Comparison of ENCODE assay signal across 8 cellular contexts in genomic region chr16:87316450-87316922, GRCh38. TPM values are rescaled to one million over a fixed set of nuclear protein-coding genes. Genes with fewer than 3 reads are reported as not detected.
DNase-seq lines count a peak whose midpoint lies in the region; ATAC-seq and TF ChIP-seq lines count a peak whose summit lies in the region.

No MANE protein-coding gene starts in this region.

- H3K36me3 Mint-ChIP-seq in activated CD8-positive, alpha-beta T cell treated with anti-CD3 and anti-CD28 coated beads, Interleukin-2, amount 10 ng/mL, durations not matched to agents 7 days and 5 days (ENCODE audit: low read depth): peaks cover 19% of the 10 kb centered on the region

- CTCF ChIA-PET in activated CD8-positive, alpha-beta T cell treated with anti-CD3 and anti-CD28 coated beads, Interleukin-2, amount 10 ng/mL, durations not matched to agents 7 days and 5 days (lab: Charles Lee): interaction anchor here (0.9 to 3.1 kb wide), 8 partner anchors 11 to 580 kb away, joined by 3 to 25 read pairs (median 4); partner anchors contain the start of gene FBXO31

- no peaks in the 10 kb centered on the region for H3K27me3 Mint-ChIP-seq in activated CD8-positive, alpha-beta T cell treated with anti-CD3 and anti-CD28 coated beads, Interleukin-2, amount 10 ng/mL, durations not matched to agents 7 days and 5 days (ENCODE audit: low read depth)

- H3K9me3 ChIP-seq in iPS-15b (ENCODE audit: control insufficient read depth, insufficient read depth, low read length) (no peaks in the 10 kb centered on the region), smooth muscle cell (replicated peaks; ENCODE audit: low read depth) (no peaks in the 10 kb centered on the region)

- H3K4me2 ChIP-seq in smooth muscle cell: peak overlapping the region; percentile 94

- peaks cover 15% of the 10 kb centered on the region for H3K79me2 ChIP-seq in smooth muscle cell (ENCODE audit: low read depth)

- DNase-seq in HFF-Myc (ENCODE audit: extremely low read depth, low read depth) (no peak), smooth muscle cell (lab: John Stamatoyannopoulos, UW; ENCODE audit: unreplicated experiment) (no peak), NCI-H2227 (lab: John Stamatoyannopoulos, UW; ENCODE audit: unreplicated experiment) (no peak), DMS153 treated with DMSO at 0.1 percent for 48 hours (lab: John Stamatoyannopoulos, UW; ENCODE audit: unreplicated experiment) (no peak), OCI-M2 (lab: John Stamatoyannopoulos, UW; ENCODE audit: unreplicated experiment) (no peak), H4 (ENCODE audit: low spot score) (no peak)
- no peak for DNase-seq in activated CD8-positive, alpha-beta T cell treated with anti-CD3 and anti-CD28 coated beads, Interleukin-2, amount 10 ng/mL, durations not matched to agents 7 days and 5 days

- H3K27ac Mint-ChIP-seq in activated CD8-positive, alpha-beta T cell treated with anti-CD3 and anti-CD28 coated beads, Interleukin-2, amount 10 ng/mL, durations not matched to agents 7 days and 5 days: peak overlapping the region; percentile 97

- ATAC-seq in activated CD8-positive, alpha-beta T cell treated with anti-CD3 and anti-CD28 coated beads, Interleukin-2, amount 10 ng/mL, durations not matched to agents 7 days and 5 days: no peak

- TF ChIP-seq CTCF in HFF-Myc (IDR thresholded peaks at IDR 0.05; ENCODE audit: low read depth, low read length, missing control alignments) (no peak), smooth muscle cell (IDR thresholded peaks at IDR 0.05; ENCODE audit: borderline replicate concordance, insufficient read depth, poor library complexity, severe bottlenecking) (no peak)

- peaks cover 4% of the 10 kb centered on the region for H3F3A ChIP-seq in smooth muscle cell (ENCODE audit: low read depth)

- peak overlapping the region; percentile 99 for H2AFZ ChIP-seq in smooth muscle cell (ENCODE audit: low read depth)

- no peaks in the 10 kb centered on the region for H4K20me1 ChIP-seq in smooth muscle cell (ENCODE audit: low read depth)

- H3K9me3 Mint-ChIP-seq in activated CD8-positive, alpha-beta T cell treated with anti-CD3 and anti-CD28 coated beads, Interleukin-2, amount 10 ng/mL, durations not matched to agents 7 days and 5 days (ENCODE audit: insufficient read depth): no peaks in the 10 kb centered on the region

- H3K4me1 Mint-ChIP-seq in activated CD8-positive, alpha-beta T cell treated with anti-CD3 and anti-CD28 coated beads, Interleukin-2, amount 10 ng/mL, durations not matched to agents 7 days and 5 days (ENCODE audit: low read depth): peaks cover 17% of the 10 kb centered on the region

- H3K4me3 ChIP-seq in HFF-Myc (replicated peaks; ENCODE audit: low read depth, low read length) (peak overlapping the region; percentile 90), iPS-15b (ENCODE audit: low read depth, low read length) (peak overlapping the region; percentile 70), smooth muscle cell (peak overlapping the region; percentile 98)

- peak overlapping the region; percentile 81 for H3K27ac ChIP-seq in smooth muscle cell (ENCODE audit: low read depth)

- WGBS in smooth muscle cell (ENCODE audit: low lambda C conversion rate): 98% methylated on average over 4 of the region's 4 CpGs

- H3K27me3 ChIP-seq in iPS-15b (ENCODE audit: control insufficient read depth, insufficient read depth, low read length): no peaks in the 10 kb centered on the region
- H3K27me3 ChIP-seq in smooth muscle cell (ENCODE audit: low read depth): no peaks in the 10 kb centered on the region

- H3K4me1 ChIP-seq in iPS-15b (ENCODE audit: control insufficient read depth, insufficient read depth, low read length): peaks cover 3% of the 10 kb centered on the region
- peaks cover 10% of the 10 kb centered on the region for H3K4me1 ChIP-seq in smooth muscle cell (ENCODE audit: low read depth)

- H3K36me3 ChIP-seq in iPS-15b (ENCODE audit: control insufficient read depth, insufficient read depth, low read length) (no peaks in the 10 kb centered on the region), smooth muscle cell (ENCODE audit: low read depth) (no peaks in the 10 kb centered on the region)

- H3K4me3 Mint-ChIP-seq in activated CD8-positive, alpha-beta T cell treated with anti-CD3 and anti-CD28 coated beads, Interleukin-2, amount 10 ng/mL, durations not matched to agents 7 days and 5 days: peak overlapping the region; percentile 89

- H3K9ac ChIP-seq in iPS-15b (ENCODE audit: low read depth, low read length): no peak overlapping the region
- H3K9ac ChIP-seq in smooth muscle cell (ENCODE audit: low read depth): peak overlapping the region; percentile 97

- POLR2A ChIA-PET in activated CD8-positive, alpha-beta T cell treated with anti-CD3 and anti-CD28 coated beads, Interleukin-2, amount 10 ng/mL, durations not matched to agents 7 days and 5 days (lab: Charles Lee): interaction anchor here (0.7 to 4.9 kb wide), 6 partner anchors 12 to 77 kb away, joined by 3 to 32 read pairs (median 8); partner anchors contain the start of gene FBXO31

RNA-seq across cellular contexts. Expression of gene C16orf95, which starts 0.7 kb away (rescaled TPM):
- 1 to 10 TPM; 7.2 to 9.4 TPM for total RNA-seq in activated CD8-positive, alpha-beta T cell treated with anti-CD3 and anti-CD28 coated beads, Interleukin-2, amount 10 ng/mL, durations not matched to agents 7 days and 5 days
- 1.9 and 7.7 TPM in 2 replicates for total RNA-seq in smooth muscle cell
- 8.0 and 8.2 TPM in 2 replicates for polyA plus RNA-seq in smooth muscle cell
- 8.0 and 13.4 TPM in 2 replicates for total RNA-seq in H4 (2014; rRNA removed; shearing (Covaris generic))
